8 cellular contexts compared by ENCODE assay signal in genomic region chr17:1515640-1516402, GRCh38. TPM values are rescaled to one million over a fixed set of nuclear protein-coding genes. Genes with fewer than 3 reads are reported as not detected.
A peak's percentile ranks its signal among the peaks of the same experiment; 100 is the strongest.
DNase-seq lines count a peak whose midpoint lies in the region; ATAC-seq and TF ChIP-seq lines count a peak whose summit lies in the region.

No MANE protein-coding gene starts in this region.

- H3K27ac Mint-ChIP-seq in Caco-2 (ENCODE audit: unreplicated experiment): peak overlapping the region; percentile 87
- peak overlapping the region; percentile 79 for H3K27ac Mint-ChIP-seq in dendritic cell treated with granulocyte-macrophage colony-stimulating factor and Interleukin-4, amounts not matched to agents 40 ng/mL and 50 ng/mL, for 4 days

- H3K4me3 Mint-ChIP-seq in Caco-2 (ENCODE audit: unreplicated experiment): peak overlapping the region; percentile 86
- peak overlapping the region; percentile 81 for H3K4me3 Mint-ChIP-seq in dendritic cell treated with granulocyte-macrophage colony-stimulating factor and Interleukin-4, amounts not matched to agents 40 ng/mL and 50 ng/mL, for 4 days

- peaks cover 13% of the 10 kb centered on the region for H3K4me1 ChIP-seq in Caco-2

- 0 out of 2 replicates have a peak, but pooled peaks cover 1% of the 10 kb centered on the region for H3K36me3 ChIP-seq in Caco-2 (ENCODE audit: control insufficient read depth, insufficient read depth, low read length)

- intact Hi-C loops in Caco-2 (cut with micrococcal nuclease; ENCODE audit: unreplicated experiment): loop anchor here (1.0 to 2.0 kb wide), 5 partner anchors 59 to 257 kb away; partner anchors contain the start of genes CRK and SLC43A2
- intact Hi-C loops in dendritic cell treated with granulocyte-macrophage colony-stimulating factor and Interleukin-4, amounts not matched to agents 40 ng/mL and 50 ng/mL, for 4 days (cut with micrococcal nuclease): loop anchor here (1.0 to 5.0 kb wide), 4 partner anchors 23 to 239 kb away; partner anchors contain the start of genes CRK, MYO1C and TRARG1

- POLR2A ChIA-PET in Caco-2 (lab: Charles Lee): interaction anchor here (0.6 to 2.1 kb wide), 15 partner anchors 10 to 201 kb away, joined by 3 to 10 read pairs (median 4); partner anchors contain the start of genes CRK, PITPNA, RILP and SLC43A2

- peaks cover 58% of the 10 kb centered on the region for H3K36me3 Mint-ChIP-seq in Caco-2 (ENCODE audit: insufficient read depth, unreplicated experiment)
- H3K36me3 Mint-ChIP-seq in dendritic cell treated with granulocyte-macrophage colony-stimulating factor and Interleukin-4, amounts not matched to agents 40 ng/mL and 50 ng/mL, for 4 days (ENCODE audit: low read depth): peaks cover 64% of the 10 kb centered on the region

- H3K27me3 Mint-ChIP-seq in Caco-2 (ENCODE audit: insufficient read depth, unreplicated experiment): no peaks in the 10 kb centered on the region
- no peaks in the 10 kb centered on the region for H3K27me3 Mint-ChIP-seq in dendritic cell treated with granulocyte-macrophage colony-stimulating factor and Interleukin-4, amounts not matched to agents 40 ng/mL and 50 ng/mL, for 4 days

- H3K9me3 Mint-ChIP-seq in Caco-2 (ENCODE audit: unreplicated experiment): no peaks in the 10 kb centered on the region
- H3K9me3 Mint-ChIP-seq in dendritic cell treated with granulocyte-macrophage colony-stimulating factor and Interleukin-4, amounts not matched to agents 40 ng/mL and 50 ng/mL, for 4 days: no peaks in the 10 kb centered on the region

- ATAC-seq in GM21526 (IDR thresholded peaks at IDR 0.05; ENCODE audit: low FRiP score, unreplicated experiment) (peak; percentile 25), left lobe of liver (peak; percentile 46), HG03175 (IDR thresholded peaks at IDR 0.05; ENCODE audit: unreplicated experiment) (no peak)
- peak; percentile 0 to 2 for ATAC-seq in activated CD4-positive, CD25-positive, alpha-beta regulatory T cell treated with anti-CD3 and anti-CD28 coated beads, Interleukin-2, amount 50 U/mL, for 24 hours

- H3K4me3 ChIP-seq in Caco-2 (ENCODE audit: low read depth, low read length): peak overlapping the region; percentile 93

- CTCF ChIA-PET in Caco-2 (lab: Charles Lee): interaction anchor here (0.5 to 2.7 kb wide), 17 partner anchors 11 to 472 kb away, joined by 3 to 34 read pairs (median 5); partner anchors contain the start of genes CRK, MYO1C, PITPNA and RILP

- H3K9me3 ChIP-seq in Caco-2: no peaks in the 10 kb centered on the region

- H3K27me3 ChIP-seq in Caco-2 (replicated peaks; ENCODE audit: control insufficient read depth, insufficient read depth, low read length): no peaks in the 10 kb centered on the region

- TSS peak; percentile 43 for BruUV-seq in Caco-2 (replicated peaks; lab: Mats Ljungman, UMichigan)

- peaks cover 15% of the 10 kb centered on the region for H3K4me1 Mint-ChIP-seq in Caco-2 (ENCODE audit: low read depth, unreplicated experiment)
- peaks cover 58% of the 10 kb centered on the region for H3K4me1 Mint-ChIP-seq in dendritic cell treated with granulocyte-macrophage colony-stimulating factor and Interleukin-4, amounts not matched to agents 40 ng/mL and 50 ng/mL, for 4 days (ENCODE audit: low read depth)

- peak; percentile 59 to 66 for TF ChIP-seq CTCF in Caco-2 (IDR thresholded peaks at IDR 0.05; ENCODE audit: insufficient read depth in 1 of 2, low read depth in 1 of 2, low read length in 1 of 2, severe bottlenecking in 1 of 2, unreplicated experiment in 1 of 2)

- DNase-seq in Caco-2 (peak; percentile 66 to 69), NCI-H1694 treated with DMSO at 0.1 percent for 48 hours (lab: John Stamatoyannopoulos, UW) (peak; percentile 28), left lobe of liver (ENCODE audit: low spot score) (no peak)
- DNase-seq in stimulated activated CD8-positive, alpha-beta memory T cell treated with anti-CD3 and anti-CD28 coated beads, Interleukin-4, amount 100 ng/mL, for 1 hour (ENCODE audit: low read depth in 2 of 2, low spot score in 1 of 2): peak; percentile 11 to 35

RNA-seq across cellular contexts. Expression of gene INPP5K, which starts 0.6 kb away (rescaled TPM):
- 24.1 and 27.3 TPM in 2 replicates for total RNA-seq in Caco-2 (2022)
- total RNA-seq in left lobe of liver: 11.9 TPM

RNA-seq across cellular contexts. Expression of gene MYO1C, which starts 23.3 kb away (rescaled TPM):
- total RNA-seq in Caco-2 (2022) (162 and 171 TPM in 2 replicates), left lobe of liver (62.5 TPM)

RNA-seq across cellular contexts. Expression of gene PITPNA, which starts 46.8 kb away (rescaled TPM):
- 103 and 106 TPM in 2 replicates for total RNA-seq in Caco-2 (2022)
- total RNA-seq in left lobe of liver: 29.0 TPM

RNA-seq across cellular contexts. Expression of gene CRK, which starts 59.8 kb away (rescaled TPM):
- total RNA-seq in Caco-2 (2022): 70.0 and 72.3 TPM in 2 replicates
- total RNA-seq in left lobe of liver: 33.7 TPM
